ENCODE assay signal across 15 cellular contexts in the genomic region with DNA sequence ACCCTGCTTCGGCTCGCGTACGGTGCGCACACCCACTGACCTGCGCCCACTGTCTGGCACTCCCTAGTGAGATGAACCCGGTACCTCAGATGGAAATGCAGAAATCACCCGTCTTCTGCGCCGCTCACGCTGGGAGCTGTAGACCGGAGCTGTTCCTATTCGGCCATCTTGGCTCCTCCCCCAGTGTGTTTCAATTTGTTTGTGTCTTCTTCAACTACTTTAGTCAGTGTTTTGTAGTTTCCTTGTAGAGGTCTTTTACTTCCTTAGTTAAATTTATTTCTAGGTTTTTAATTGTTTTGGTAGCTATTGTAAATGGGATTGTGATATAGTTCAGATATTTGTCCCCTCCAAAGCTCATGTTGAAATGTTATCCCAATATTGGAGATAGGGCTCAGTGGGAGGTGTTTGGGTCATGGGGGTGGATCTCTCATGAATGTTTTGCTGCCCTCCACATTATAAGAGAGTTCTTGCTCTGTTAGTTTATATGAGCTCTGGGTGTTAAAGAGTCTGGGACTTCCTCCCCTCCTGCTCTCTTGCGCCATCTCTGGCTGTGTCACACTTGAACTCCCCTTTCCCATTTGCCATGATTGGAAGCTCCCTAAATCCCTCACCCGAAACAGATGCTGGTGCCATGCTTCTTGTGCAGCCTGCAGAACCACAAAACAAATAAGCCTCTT.
DNase-seq lines count a peak whose midpoint lies in the region; TF ChIP-seq lines count a peak whose summit lies in the region.
"Had no signal": no experiment of that assay in that cellular context is flagged by ENCODE, and none has a peak within 500 bp of the region (broad histone marks: within the 10 kb centered on the region; RNA-seq: fewer than 3 reads in every experiment).

No MANE protein-coding gene starts in this region.

- no peaks in the 10 kb centered on the region for H3K27me3 Mint-ChIP-seq in endodermal cell (ENCODE audit: insufficient read depth)
- H3K27me3 Mint-ChIP-seq in T-helper 2 cell treated with Interferon-gamma antibody and Interleukin-4, amounts not matched to agents 5 μg/mL and 100 μg/mL, for 36 hours (ENCODE audit: low read depth): peaks cover 5% of the 10 kb centered on the region
- H3K27me3 Mint-ChIP-seq: activated naive CD8-positive, alpha-beta T cell had no signal

- peak overlapping the region; percentile 66 for H3K4me3 Mint-ChIP-seq in endodermal cell
- no peak overlapping the region for H3K4me3 Mint-ChIP-seq in T-helper 2 cell treated with Interferon-gamma antibody and Interleukin-4, amounts not matched to agents 5 μg/mL and 100 μg/mL, for 36 hours
- H3K4me3 Mint-ChIP-seq: activated naive CD8-positive, alpha-beta T cell had no signal

- H3K4me3 ChIP-seq in endodermal cell (ENCODE audit: low read length) (no peak overlapping the region), smooth muscle cell (peak overlapping the region; percentile 30)
- H3K4me3 ChIP-seq: uterus had no signal

- H3K27ac ChIP-seq in endodermal cell (ENCODE audit: low read depth, low read length): no peak overlapping the region
- no peak overlapping the region for H3K27ac ChIP-seq in smooth muscle cell (ENCODE audit: low read depth)
- H3K27ac ChIP-seq: epithelial cell of prostate, KMS-11, uterus had no signal

- H3F3A ChIP-seq in smooth muscle cell (ENCODE audit: low read depth): no peaks in the 10 kb centered on the region

- no peaks in the 10 kb centered on the region for H3K36me3 ChIP-seq in endodermal cell (ENCODE audit: control insufficient read depth, insufficient read depth, low read length)
- no peaks in the 10 kb centered on the region for H3K36me3 ChIP-seq in smooth muscle cell (ENCODE audit: low read depth)
- H3K36me3 ChIP-seq: uterus had no signal

- H3K4me2 ChIP-seq in smooth muscle cell: peak overlapping the region; percentile 54
- H3K4me2 ChIP-seq: KMS-11 had no signal

- H3K9me3 Mint-ChIP-seq in endodermal cell: peaks cover 24% of the 10 kb centered on the region
- no peaks in the 10 kb centered on the region for H3K9me3 Mint-ChIP-seq in T-helper 2 cell treated with Interferon-gamma antibody and Interleukin-4, amounts not matched to agents 5 μg/mL and 100 μg/mL, for 36 hours

- no peaks in the 10 kb centered on the region for H4K20me1 ChIP-seq in smooth muscle cell (ENCODE audit: low read depth)

- TF ChIP-seq CTCF in endodermal cell (conservative IDR thresholded peaks at IDR 0.05) (peak; percentile 61), smooth muscle cell (IDR thresholded peaks at IDR 0.05; ENCODE audit: borderline replicate concordance, insufficient read depth, poor library complexity, severe bottlenecking) (no peak)

- no peak overlapping the region for H2AFZ ChIP-seq in smooth muscle cell (ENCODE audit: low read depth)

- WGBS in endodermal cell (ENCODE audit: insufficient coverage in 1 of 2, insufficient read length in 1 of 2), 2 experiments: 98 to 100% methylated on average over 1 to 8 of the region's 15 CpGs
- WGBS in smooth muscle cell (ENCODE audit: low lambda C conversion rate): 74% methylated on average over 15 of the region's 15 CpGs

- peaks cover 4% of the 10 kb centered on the region for H3K9me3 ChIP-seq in endodermal cell (ENCODE audit: control insufficient read depth, low read length)
- no peaks in the 10 kb centered on the region for H3K9me3 ChIP-seq in smooth muscle cell (replicated peaks; ENCODE audit: low read depth)
- H3K9me3 ChIP-seq: uterus had no signal

- peak; percentile 28 to 34 for DNase-seq in NCI-H526 (lab: John Stamatoyannopoulos, UW)
- DNase-seq in NCI-H526 treated with DMSO at 0.1 percent for 48 hours (lab: John Stamatoyannopoulos, UW): no peak
- DNase-seq in NCI-H2227 (lab: John Stamatoyannopoulos, UW; ENCODE audit: unreplicated experiment): peak; percentile 36
- DNase-seq in endodermal cell: peak; percentile 77
- DNase-seq in smooth muscle cell (lab: John Stamatoyannopoulos, UW; ENCODE audit: unreplicated experiment): no peak
- no peak for DNase-seq in midbrain (lab: John Stamatoyannopoulos, UW)
- DNase-seq in NCI-H1105 treated with DMSO at 0.1 percent for 48 hours (lab: John Stamatoyannopoulos, UW): no peak
- no peak for DNase-seq in T-helper 2 cell treated with Interferon-gamma antibody and Interleukin-4, amounts not matched to agents 5 μg/mL and 100 μg/mL, for 36 hours (ENCODE audit: low spot score)
- DNase-seq: HCEC 1CT, head of caudate nucleus, mesenchymal stem cell, uterus had no signal

- H3K79me2 ChIP-seq in smooth muscle cell (ENCODE audit: low read depth): no peaks in the 10 kb centered on the region

- no peaks in the 10 kb centered on the region for H3K27me3 ChIP-seq in endodermal cell (ENCODE audit: control insufficient read depth, insufficient read depth, low read length, poor library complexity, severe bottlenecking)
- no peaks in the 10 kb centered on the region for H3K27me3 ChIP-seq in smooth muscle cell (ENCODE audit: low read depth)
- H3K27me3 ChIP-seq: uterus had no signal

- peaks cover 5% of the 10 kb centered on the region for H3K36me3 Mint-ChIP-seq in endodermal cell (ENCODE audit: low read depth)
- no peaks in the 10 kb centered on the region for H3K36me3 Mint-ChIP-seq in T-helper 2 cell treated with Interferon-gamma antibody and Interleukin-4, amounts not matched to agents 5 μg/mL and 100 μg/mL, for 36 hours (ENCODE audit: low read depth)

- no peaks in the 10 kb centered on the region for H3K4me1 ChIP-seq in endodermal cell (ENCODE audit: control insufficient read depth, insufficient read depth, low read length)
- no peaks in the 10 kb centered on the region for H3K4me1 ChIP-seq in smooth muscle cell (ENCODE audit: low read depth)
- H3K4me1 ChIP-seq: uterus had no signal

- no peak overlapping the region for H3K9ac ChIP-seq in endodermal cell (ENCODE audit: extremely low read depth, low read length, poor library complexity, severe bottlenecking)
- no peak overlapping the region for H3K9ac ChIP-seq in smooth muscle cell (ENCODE audit: low read depth)
- H3K9ac ChIP-seq: KMS-11 had no signal

- H3K4me1 Mint-ChIP-seq in endodermal cell: no peaks in the 10 kb centered on the region
- no peaks in the 10 kb centered on the region for H3K4me1 Mint-ChIP-seq in T-helper 2 cell treated with Interferon-gamma antibody and Interleukin-4, amounts not matched to agents 5 μg/mL and 100 μg/mL, for 36 hours (ENCODE audit: low read depth)

- peak overlapping the region; percentile 97 for H3K27ac Mint-ChIP-seq in endodermal cell
- no peak overlapping the region for H3K27ac Mint-ChIP-seq in T-helper 2 cell treated with Interferon-gamma antibody and Interleukin-4, amounts not matched to agents 5 μg/mL and 100 μg/mL, for 36 hours
- H3K27ac Mint-ChIP-seq: activated naive CD8-positive, alpha-beta T cell had no signal

Comparison
In these comparisons a context has a peak if more than half of its experiments do, and no peak if none do; other contexts are left out.
1. DNase-seq: peak in NCI-H526 (2 of 2), NCI-H2227 (single experiment) and endodermal cell (single experiment); none in NCI-H526 treated with DMSO at 0.1 percent for 48 hours (single experiment), smooth muscle cell (single experiment), midbrain (single experiment), NCI-H1105 treated with DMSO at 0.1 percent for 48 hours (single experiment) and T-helper 2 cell treated with Interferon-gamma antibody and Interleukin-4, amounts not matched to agents 5 μg/mL and 100 μg/mL, for 36 hours (single experiment).